In the genomic region with DNA sequence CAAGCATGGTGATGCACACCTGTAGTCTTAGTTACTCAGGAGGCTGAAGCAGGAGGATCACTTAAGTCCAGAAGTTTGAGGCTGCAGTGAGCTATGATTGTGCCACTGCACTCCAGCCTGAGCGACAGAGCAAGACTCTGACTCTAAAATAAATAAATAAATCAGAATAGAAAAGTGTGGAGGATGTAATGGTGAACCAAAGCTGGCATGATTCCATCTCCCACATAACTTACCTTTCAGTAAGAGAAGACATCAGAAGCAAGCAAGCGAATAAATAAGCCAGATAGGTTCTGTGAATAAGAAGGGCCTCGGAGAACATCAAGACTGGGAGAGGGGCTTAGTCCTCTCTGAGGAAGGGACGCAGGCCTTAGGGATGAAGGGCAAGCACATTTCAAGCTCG, we compare ENCODE assay signal across 17 cellular contexts. TPM values are rescaled to one million over a fixed set of nuclear protein-coding genes. Genes with fewer than 3 reads are reported as not detected.
DNase-seq lines count a peak whose midpoint lies in the region; ATAC-seq and TF ChIP-seq lines count a peak whose summit lies in the region.
"Had no signal": no experiment of that assay in that cellular context is flagged by ENCODE, and none has a peak within 500 bp of the region (broad histone marks: within the 10 kb centered on the region; RNA-seq: fewer than 3 reads in every experiment).

No MANE protein-coding gene starts in this region.

- no peak overlapping the region for H3K4me3 Mint-ChIP-seq in Calu3 (ENCODE audit: low read depth, unreplicated experiment)
- H3K4me3 Mint-ChIP-seq: activated CD4-positive, alpha-beta T cell treated with anti-CD3 and anti-CD28 coated beads, Interleukin-2, amount 10 ng/mL, durations not matched to agents 7 days and 5 days; activated naive CD8-positive, alpha-beta T cell treated with anti-CD3 and anti-CD28 coated beads, Interleukin-2, amount 10 ng/mL, durations not matched to agents 7 days and 5 days; memory B cell had no signal

- H3K27me3 ChIP-seq in RWPE2 (ENCODE audit: insufficient read depth, poor library complexity, severe bottlenecking) (no peaks in the 10 kb centered on the region), foreskin keratinocyte (no peaks in the 10 kb centered on the region), psoas muscle (ENCODE audit: insufficient read depth in 3 of 3, low read length in 2 of 3) (no peaks in the 10 kb centered on the region)

- BruUV-seq in Calu3 (replicated peaks; lab: Mats Ljungman, UMichigan): no TSS peak

- no peaks in the 10 kb centered on the region for H3K27me3 Mint-ChIP-seq in Calu3 (ENCODE audit: unreplicated experiment)
- H3K27me3 Mint-ChIP-seq: activated CD4-positive, alpha-beta T cell treated with anti-CD3 and anti-CD28 coated beads, Interleukin-2, amount 10 ng/mL, durations not matched to agents 7 days and 5 days; memory B cell had no signal

- no peaks in the 10 kb centered on the region for H3K9me3 ChIP-seq in RWPE2 (ENCODE audit: severe bottlenecking)
- no peaks in the 10 kb centered on the region for H3K9me3 ChIP-seq in psoas muscle

- H3K27ac Mint-ChIP-seq in Calu3 (ENCODE audit: unreplicated experiment): peak overlapping the region; percentile 90
- H3K27ac Mint-ChIP-seq: activated CD4-positive, alpha-beta T cell treated with anti-CD3 and anti-CD28 coated beads, Interleukin-2, amount 10 ng/mL, durations not matched to agents 7 days and 5 days; activated naive CD8-positive, alpha-beta T cell treated with anti-CD3 and anti-CD28 coated beads, Interleukin-2, amount 10 ng/mL, durations not matched to agents 7 days and 5 days; memory B cell had no signal

- peak overlapping the region; percentile 94 for H3K27ac ChIP-seq in RWPE2 (ENCODE audit: poor library complexity, severe bottlenecking)
- H3K27ac ChIP-seq in foreskin keratinocyte: peak overlapping the region; percentile 98
- H3K27ac ChIP-seq in psoas muscle: peak overlapping the region; percentile 90

- no peaks in the 10 kb centered on the region for H3K36me3 ChIP-seq in RWPE2 (ENCODE audit: low read depth)
- no peaks in the 10 kb centered on the region for H3K36me3 ChIP-seq in psoas muscle (ENCODE audit: insufficient read depth in 1 of 2, low read depth in 1 of 2)

- intact Hi-C loops in Calu3 (cut with micrococcal nuclease; ENCODE audit: unreplicated experiment): no loop called here
- intact Hi-C loops in psoas muscle (cut with DNase I): no loop called here

- H3K9me3 Mint-ChIP-seq in Calu3 (ENCODE audit: low read depth, unreplicated experiment): no peaks in the 10 kb centered on the region
- H3K9me3 Mint-ChIP-seq: activated CD4-positive, alpha-beta T cell treated with anti-CD3 and anti-CD28 coated beads, Interleukin-2, amount 10 ng/mL, durations not matched to agents 7 days and 5 days; memory B cell had no signal

- H3K4me1 Mint-ChIP-seq in Calu3 (ENCODE audit: low read depth, unreplicated experiment): peaks cover 68% of the 10 kb centered on the region

- no peak for DNase-seq in Calu3
- DNase-seq in RWPE2 (ENCODE audit: low spot score): no peak
- DNase-seq in foreskin keratinocyte: no peak
- DNase-seq in psoas muscle: no peak
- DNase-seq in SKM-1 (lab: John Stamatoyannopoulos, UW; ENCODE audit: unreplicated experiment): no peak
- DNase-seq: activated CD4-positive, alpha-beta T cell treated with anti-CD3 and anti-CD28 coated beads, Interleukin-2, amount 10 ng/mL, durations not matched to agents 7 days and 5 days; activated naive CD8-positive, alpha-beta T cell treated with anti-CD3 and anti-CD28 coated beads, Interleukin-2, amount 10 ng/mL, durations not matched to agents 7 days and 5 days; activated T-cell treated with anti-CD3 and anti-CD28 coated beads, Interleukin-2, amount 50 U/mL, for 1 hour; AML-193; erythroblast; NCI-H524 treated with DMSO at 0.1 percent for 48 hours; occipital lobe; T-helper 2 cell had no signal

- TF ChIP-seq CTCF in Calu3 (IDR thresholded peaks at IDR 0.05; ENCODE audit: unreplicated experiment) (no peak), RWPE2 (IDR thresholded peaks at IDR 0.05; ENCODE audit: poor library complexity, severe bottlenecking) (no peak), foreskin keratinocyte (conservative IDR thresholded peaks at IDR 0.05) (no peak), psoas muscle (IDR thresholded peaks at IDR 0.05) (no peak)

- H3K4me3 ChIP-seq in RWPE2 (ENCODE audit: severe bottlenecking) (no peak overlapping the region), psoas muscle (no peak overlapping the region)

- CTCF ChIA-PET in Calu3 (lab: Charles Lee): interaction anchor here (1.3 to 1.6 kb wide), 4 partner anchors 15 to 345 kb away, joined by 4 to 6 read pairs (median 4); no protein-coding TSS in a partner anchor

- ATAC-seq in RWPE2 (ENCODE audit: low read depth) (no peak), foreskin keratinocyte (no peak), psoas muscle (no peak), HG03025 (IDR thresholded peaks at IDR 0.05; ENCODE audit: low FRiP score, unreplicated experiment) (no peak), GM21515 (IDR thresholded peaks at IDR 0.05; ENCODE audit: unreplicated experiment) (no peak), HG03095 (IDR thresholded peaks at IDR 0.05; ENCODE audit: unreplicated experiment) (no peak)

- H3K36me3 Mint-ChIP-seq in Calu3 (ENCODE audit: insufficient read depth, unreplicated experiment): peaks cover 51% of the 10 kb centered on the region
- H3K36me3 Mint-ChIP-seq: memory B cell had no signal

- WGBS in psoas muscle, 3 donors: 92 to 95% (median 94%) methylated on average over 5 of the region's 5 CpGs

- peaks cover 51% of the 10 kb centered on the region for H3K4me1 ChIP-seq in RWPE2 (ENCODE audit: insufficient read depth, poor library complexity, severe bottlenecking)
- peaks cover 39% of the 10 kb centered on the region for H3K4me1 ChIP-seq in foreskin keratinocyte
- peaks cover 45% of the 10 kb centered on the region for H3K4me1 ChIP-seq in psoas muscle

RNA-seq across cellular contexts. Expression of a gene that starts 59.5 kb away (rescaled TPM):
- total RNA-seq in Calu3 (2022) (120 and 151 TPM in 2 replicates), foreskin keratinocyte (84.7 and 90.6 TPM in 2 replicates), psoas muscle (10 to 100 TPM; 56.3 to 88.7 (median 66.9) TPM)
- polyA plus RNA-seq in foreskin keratinocyte (91.0 and 95.9 TPM in 2 replicates), psoas muscle (10 to 100 TPM; 44.7 to 90.9 (median 77.0) TPM)
